12 cellular contexts compared by ENCODE assay signal in the genomic region with DNA sequence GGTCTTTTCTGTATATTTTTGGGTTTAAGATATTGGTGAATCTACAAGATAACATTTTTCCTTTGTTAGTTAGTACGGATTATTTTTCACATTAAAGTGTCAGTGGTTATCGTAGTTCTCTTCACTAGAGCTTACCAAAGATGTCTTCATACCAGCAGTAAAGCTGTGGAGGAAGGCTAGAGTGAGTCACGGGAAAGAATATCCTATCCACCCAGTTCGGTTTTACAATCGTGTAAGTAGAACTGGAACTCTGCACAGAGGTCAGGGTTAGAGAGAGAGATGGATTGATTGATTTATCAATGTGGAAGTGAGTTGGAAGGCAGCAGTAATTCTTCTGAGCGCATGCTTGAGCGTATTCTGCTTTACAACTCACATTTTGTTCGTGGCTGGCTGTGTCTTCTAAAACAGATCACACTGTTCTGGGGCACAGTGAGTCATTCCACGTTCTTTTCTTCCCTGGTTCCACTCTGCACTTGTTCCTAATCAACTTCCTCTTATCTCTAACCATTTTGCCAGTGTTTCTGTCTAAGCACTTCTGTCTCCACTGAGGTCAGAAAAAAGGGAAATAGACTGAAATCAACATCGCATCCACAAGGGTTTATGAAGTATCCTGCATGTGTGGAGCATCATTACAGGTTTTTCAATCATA.
A peak's percentile ranks its signal among the peaks of the same experiment; 100 is the strongest.
DNase-seq lines count a peak whose midpoint lies in the region; ATAC-seq and TF ChIP-seq lines count a peak whose summit lies in the region.
"Had no signal": no experiment of that assay in that cellular context is flagged by ENCODE, and none has a peak within 500 bp of the region (broad histone marks: within the 10 kb centered on the region; RNA-seq: fewer than 3 reads in every experiment).

No MANE protein-coding gene starts in this region.

- no peak overlapping the region for H3K14ac ChIP-seq in H9 (ENCODE audit: insufficient read depth, low read length)

- H3K23ac ChIP-seq in H9 (ENCODE audit: insufficient read length, low read depth, low read length) = no peak overlapping the region

- no peak overlapping the region for H4K91ac ChIP-seq in H9 (ENCODE audit: insufficient read length, low read depth, low read length)

- in situ Hi-C loops in gastrocnemius medialis (cut with MboI; ENCODE audit: low sequenced_read_pairs in 4 of 4) = no loop called here

- H2BK120ac ChIP-seq in H9 (ENCODE audit: low read depth, low read length, poor library complexity, severe bottlenecking) = no peak overlapping the region

- H3K4me1 Mint-ChIP-seq in H9 = peaks cover 0 to 2% of the 10 kb centered on the region in 2 experiments; a peak in 1 of 4 replicates

- no peaks in the 10 kb centered on the region for H4K20me1 ChIP-seq in H9 (ENCODE audit: control insufficient read depth, insufficient read depth, insufficient read length)

- H3K9me3 ChIP-seq in left ventricle myocardium inferior (replicated peaks) (peaks cover 13% of the 10 kb centered on the region), gastrocnemius medialis (no peaks in the 10 kb centered on the region), H9 (ENCODE audit: control insufficient read depth, low read depth, low read length) (no peaks in the 10 kb centered on the region)
- H3K9me3 ChIP-seq: ovary had no signal

- H3K27me3 ChIP-seq in left ventricle myocardium inferior (ENCODE audit: low read depth) (no peaks in the 10 kb centered on the region), gastrocnemius medialis (no peaks in the 10 kb centered on the region), H9 (ENCODE audit: insufficient read depth, low read length) (no peaks in the 10 kb centered on the region)
- H3K27me3 ChIP-seq: ovary had no signal

- H3K27ac ChIP-seq in left ventricle myocardium inferior (replicated peaks) (peak overlapping the region; percentile 40), gastrocnemius medialis (peak overlapping the region in 1 of 4 donors; percentile 35), H9 (ENCODE audit: insufficient read length, low read depth, low read length) (no peak overlapping the region)
- H3K27ac ChIP-seq: ovary, VCaP had no signal

- no peak overlapping the region for H2BK12ac ChIP-seq in H9 (ENCODE audit: insufficient read length, low read depth, low read length)

- no peak overlapping the region for H2AFZ ChIP-seq in H9 (ENCODE audit: low read length)

- H3K9me3 Mint-ChIP-seq in H9 = no peaks in the 10 kb centered on the region

- no peaks in the 10 kb centered on the region for H3K36me3 Mint-ChIP-seq in H9 (ENCODE audit: insufficient read depth in 1 of 3, low read depth in 3 of 3)

- TF ChIP-seq POLR2A in gastrocnemius medialis (IDR thresholded peaks at IDR 0.05) = no peak

- no peak overlapping the region for H2BK5ac ChIP-seq in H9 (ENCODE audit: insufficient read length, low read length)

- no peak overlapping the region for H3K4me2 ChIP-seq in H9 (ENCODE audit: insufficient read depth, insufficient read length, low read length)

- no peak overlapping the region for H3K4ac ChIP-seq in H9 (ENCODE audit: low read depth, low read length)

- no peak for TF ChIP-seq CTCF in left ventricle myocardium inferior (IDR thresholded peaks at IDR 0.05; ENCODE audit: borderline replicate concordance)
- no peak for TF ChIP-seq CTCF in gastrocnemius medialis (IDR thresholded peaks at IDR 0.05 in 4 of 5, conservative IDR thresholded peaks at IDR 0.05 in 1 of 5)
- TF ChIP-seq CTCF in H9 (conservative IDR thresholded peaks at IDR 0.05) = no peak

- no peak overlapping the region for H2BK20ac ChIP-seq in H9 (ENCODE audit: low read depth, low read length, poor library complexity, severe bottlenecking)

- no peak overlapping the region for H2AK5ac ChIP-seq in H9 (ENCODE audit: insufficient read length, low read length)

- H3K36me3 ChIP-seq in left ventricle myocardium inferior (no peaks in the 10 kb centered on the region), gastrocnemius medialis (no peaks in the 10 kb centered on the region)
- H3K36me3 ChIP-seq: ovary had no signal

- intact Hi-C loops in left ventricle myocardium inferior (cut with micrococcal nuclease) (no loop called here), gastrocnemius medialis (cut with DNase I; ENCODE audit: low total_unique reads) (no loop called here)

- ATAC-seq in GM18868 (IDR thresholded peaks at IDR 0.05; ENCODE audit: unreplicated experiment) (peak; percentile 35), SK-N-SH treated with all-trans-retinoic acid at 6 μM for 48 hours (peak; percentile 50), gastrocnemius medialis (peak; percentile 33 to 45), GM18498 (IDR thresholded peaks at IDR 0.05; ENCODE audit: unreplicated experiment) (no peak)

- WGBS in H9 (ENCODE audit: extremely low coverage, insufficient read length, low lambda C conversion rate) = no CpG with 5 or more reads among the region's 10 CpGs

- H3K4me3 Mint-ChIP-seq in H9 = no peak overlapping the region

- no peak overlapping the region for H3T11ph ChIP-seq in H9 (ENCODE audit: low read length)

- H4K5ac ChIP-seq in H9 (ENCODE audit: insufficient read length, low read depth, low read length) = no peak overlapping the region

- no peaks in the 10 kb centered on the region for H3K79me1 ChIP-seq in H9 (ENCODE audit: insufficient read depth, low read depth, low read length, poor library complexity, severe bottlenecking)

- no peaks in the 10 kb centered on the region for H3K23me2 ChIP-seq in H9 (ENCODE audit: insufficient read length, low read depth, low read length, poor library complexity, severe bottlenecking)

- DNase-seq in left ventricle myocardium inferior (no peak), gastrocnemius medialis (peak in 1 of 2 donors; percentile 12), T-helper 1 cell (no peak), H9 (no peak), ecto neural progenitor cell (ENCODE audit: low spot score) (no peak)
- DNase-seq: DMS79 treated with DMSO at 0.1 percent for 48 hours, NCI-H2171 treated with DMSO at 0.1 percent for 48 hours, ovary had no signal

- H3K79me2 ChIP-seq in H9 (ENCODE audit: insufficient read depth, low read length) = no peaks in the 10 kb centered on the region

- H4K8ac ChIP-seq in H9 (replicated peaks; ENCODE audit: insufficient read length, low read depth, low read length) = no peak overlapping the region

- H3K4me1 ChIP-seq in left ventricle myocardium inferior (no peaks in the 10 kb centered on the region), gastrocnemius medialis (no peaks in the 10 kb centered on the region), H9 (ENCODE audit: insufficient read depth, low read length) (no peaks in the 10 kb centered on the region; the same call in 1 of the 2 replicates)

- no peak overlapping the region for H3K9ac ChIP-seq in H9 (ENCODE audit: extremely low read depth, insufficient read length, low read length)

- no peak overlapping the region for H3K4me3 ChIP-seq in left ventricle myocardium inferior
- no peak overlapping the region for H3K4me3 ChIP-seq in gastrocnemius medialis
- H3K4me3 ChIP-seq: ovary had no signal

- no peak overlapping the region for H2BK15ac ChIP-seq in H9 (ENCODE audit: low read depth, low read length)

- no peak overlapping the region for H3K18ac ChIP-seq in H9 (ENCODE audit: insufficient read length, low read depth, low read length)

- H3K27ac Mint-ChIP-seq in H9 = no peak overlapping the region

- H3K56ac ChIP-seq in H9 (ENCODE audit: insufficient read length, low read depth, low read length) = no peak overlapping the region

- no peaks in the 10 kb centered on the region for H3K27me3 Mint-ChIP-seq in H9 (ENCODE audit: low read depth)

TF ChIP-seq in SK-N-SH treated with all-trans-retinoic acid at 6 μM for 48 hours, 23 proteins besides CTCF, POLR2A, EP300 and RAD21 (continues in another document):
- TF ChIP-seq RARB (CRISPR knock-in tag; IDR thresholded peaks at IDR 0.05) (no peak), ZFP3 (CRISPR knock-in tag; IDR thresholded peaks at IDR 0.05) (no peak), ARNTL (CRISPR knock-in tag; IDR thresholded peaks at IDR 0.05; ENCODE audit: borderline replicate concordance, low read depth) (no peak), ZNF70 (CRISPR knock-in tag; IDR thresholded peaks at IDR 0.05) (no peak), ZFP30 (CRISPR knock-in tag; IDR thresholded peaks at IDR 0.05) (no peak), SNAI2 (CRISPR knock-in tag; IDR thresholded peaks at IDR 0.05) (no peak)
- TF ChIP-seq, protein P1, sequence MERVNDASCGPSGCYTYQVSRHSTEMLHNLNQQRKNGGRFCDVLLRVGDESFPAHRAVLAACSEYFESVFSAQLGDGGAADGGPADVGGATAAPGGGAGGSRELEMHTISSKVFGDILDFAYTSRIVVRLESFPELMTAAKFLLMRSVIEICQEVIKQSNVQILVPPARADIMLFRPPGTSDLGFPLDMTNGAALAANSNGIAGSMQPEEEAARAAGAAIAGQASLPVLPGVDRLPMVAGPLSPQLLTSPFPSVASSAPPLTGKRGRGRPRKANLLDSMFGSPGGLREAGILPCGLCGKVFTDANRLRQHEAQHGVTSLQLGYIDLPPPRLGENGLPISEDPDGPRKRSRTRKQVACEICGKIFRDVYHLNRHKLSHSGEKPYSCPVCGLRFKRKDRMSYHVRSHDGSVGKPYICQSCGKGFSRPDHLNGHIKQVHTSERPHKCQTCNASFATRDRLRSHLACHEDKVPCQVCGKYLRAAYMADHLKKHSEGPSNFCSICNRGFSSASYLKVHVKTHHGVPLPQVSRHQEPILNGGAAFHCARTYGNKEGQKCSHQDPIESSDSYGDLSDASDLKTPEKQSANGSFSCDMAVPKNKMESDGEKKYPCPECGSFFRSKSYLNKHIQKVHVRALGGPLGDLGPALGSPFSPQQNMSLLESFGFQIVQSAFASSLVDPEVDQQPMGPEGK (CRISPR knock-in tag; IDR thresholded peaks at IDR 0.05; ENCODE audit: borderline replicate concordance) = no peak
- TF ChIP-seq, protein P2, sequence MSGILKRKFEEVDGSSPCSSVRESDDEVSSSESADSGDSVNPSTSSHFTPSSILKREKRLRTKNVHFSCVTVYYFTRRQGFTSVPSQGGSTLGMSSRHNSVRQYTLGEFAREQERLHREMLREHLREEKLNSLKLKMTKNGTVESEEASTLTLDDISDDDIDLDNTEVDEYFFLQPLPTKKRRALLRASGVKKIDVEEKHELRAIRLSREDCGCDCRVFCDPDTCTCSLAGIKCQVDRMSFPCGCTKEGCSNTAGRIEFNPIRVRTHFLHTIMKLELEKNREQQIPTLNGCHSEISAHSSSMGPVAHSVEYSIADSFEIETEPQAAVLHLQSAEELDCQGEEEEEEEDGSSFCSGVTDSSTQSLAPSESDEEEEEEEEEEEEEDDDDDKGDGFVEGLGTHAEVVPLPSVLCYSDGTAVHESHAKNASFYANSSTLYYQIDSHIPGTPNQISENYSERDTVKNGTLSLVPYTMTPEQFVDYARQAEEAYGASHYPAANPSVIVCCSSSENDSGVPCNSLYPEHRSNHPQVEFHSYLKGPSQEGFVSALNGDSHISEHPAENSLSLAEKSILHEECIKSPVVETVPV (CRISPR knock-in tag; IDR thresholded peaks at IDR 0.05) = no peak
